In genomic region chr13:38763446-38764381, GRCh38 we compare ENCODE assay signal across 10 cellular contexts.
DNase-seq lines count a peak whose midpoint lies in the region; ATAC-seq, FAIRE-seq and TF ChIP-seq lines count a peak whose summit lies in the region.
"Had no signal": no experiment of that assay in that cellular context is flagged by ENCODE, and none has a peak within 500 bp of the region (broad histone marks: within the 10 kb centered on the region; RNA-seq: fewer than 3 reads in every experiment).

No MANE protein-coding gene starts in this region.

- 17% methylated on average over 7 of the region's 7 CpGs for WGBS in HepG2 (ENCODE audit: low lambda C conversion rate)

- TF ChIP-seq POLR2A in HepG2 (IDR thresholded peaks at IDR 0.05; ENCODE audit: insufficient read depth in 1 of 2, low read depth in 2 of 2, low read length in 2 of 2), result no peak

- H3K9ac ChIP-seq in HepG2 (ENCODE audit: insufficient read depth, low read depth, low read length), result no peak overlapping the region

- no peaks in the 10 kb centered on the region for H3K9me3 Mint-ChIP-seq in MCF 10A (ENCODE audit: unreplicated experiment)

- TF ChIP-seq RAD21 in HepG2 (CRISPR knock-in tag; IDR thresholded peaks at IDR 0.05), result no peak

- TF ChIP-seq EP300 in HepG2 (IDR thresholded peaks at IDR 0.05; ENCODE audit: low read depth in 2 of 2, low read length in 2 of 2), result no peak
- TF ChIP-seq EP300 in HepG2 (CRISPR knock-in tag; IDR thresholded peaks at IDR 0.05; ENCODE audit: borderline replicate concordance), result no peak

- no peaks in the 10 kb centered on the region for H3K9me3 ChIP-seq in HepG2 (ENCODE audit: low read length)

- intact Hi-C loops in MCF 10A (cut with micrococcal nuclease), result loop anchor here (2.0 to 10.0 kb wide), 4 partner anchors 77 to 996 kb away; partner anchors contain the start of genes FREM2 and TRPC4
- intact Hi-C loops in HepG2 (cut with micrococcal nuclease; ENCODE audit: unreplicated experiment), result no loop called here

- no peak overlapping the region for H3K4me2 ChIP-seq in HepG2 (ENCODE audit: low read depth, low read length)

- H3K79me2 ChIP-seq in HepG2 (ENCODE audit: insufficient read depth, low read length), result no peaks in the 10 kb centered on the region

- no peaks in the 10 kb centered on the region for H3K4me1 Mint-ChIP-seq in MCF 10A (ENCODE audit: insufficient read depth, unreplicated experiment)
- H3K4me1 Mint-ChIP-seq: central memory CD8-positive, alpha-beta T cell had no signal

- H2AFZ ChIP-seq in HepG2 (ENCODE audit: low read length), result peak overlapping the region; percentile 34

- H3K27ac Mint-ChIP-seq in MCF 10A (ENCODE audit: low read depth, unreplicated experiment), result no peak overlapping the region
- H3K27ac Mint-ChIP-seq: stimulated activated naive CD8-positive, alpha-beta T cell treated with anti-CD3 and anti-CD28 coated beads, Interleukin-15, Interleukin-2, amounts not matched to agents 100 ng/mL and 50 ng/mL, for 24 hours had no signal

- H3K27ac ChIP-seq in 22Rv1, result no peak overlapping the region
- H3K27ac ChIP-seq in HepG2 (ENCODE audit: extremely low read length, insufficient read depth, low read length), result no peak overlapping the region

- no TSS peak for BruUV-seq in MCF 10A (replicated peaks; lab: Mats Ljungman, UMichigan)
- no TSS peak for BruUV-seq in HepG2 (replicated peaks; lab: Mats Ljungman, UMichigan)

- in situ Hi-C loops in HepG2 (cut with HindIII; ENCODE audit: extremely low pct_ligation_motif_present, low pct_unique_long_range_greater_than_20kb), result no loop called here

- H3K4me3 ChIP-seq in GM12865 (ENCODE audit: low read depth, low read length) (no peak overlapping the region), HepG2 (replicated peaks in 1 of 3; ENCODE audit: insufficient read depth in 1 of 3, low read depth in 2 of 3, low read length in 3 of 3) (no peak overlapping the region)

- H3K4me1 ChIP-seq in HepG2 (ENCODE audit: insufficient read depth, low read length), result no peaks in the 10 kb centered on the region

- CTCF ChIA-PET in MCF 10A (lab: Yijun Ruan, JAX) (interaction anchor here (0.5 to 7.9 kb wide), 40 partner anchors 10 to 1892 kb away, joined by 3 to 119 read pairs (median 3); partner anchors contain the start of gene FREM2), HepG2 (lab: Yijun Ruan, JAX; ENCODE audit: low intra/inter-chr PET ratio, low total read pairs) (no interaction called here)

- POLR2A ChIA-PET in MCF 10A (lab: Yijun Ruan, JAX), result interaction anchor here (0.7 to 1.2 kb wide), 4 partner anchors 78 to 93 kb away, joined by 3 read pairs; no protein-coding TSS in a partner anchor
- POLR2A ChIA-PET in HepG2 (lab: Yijun Ruan, JAX), result no interaction called here

- peak; percentile 81 for TF ChIP-seq CTCF in 22Rv1 (IDR thresholded peaks at IDR 0.05)
- peak; percentile 32 for TF ChIP-seq CTCF in GM12865 (IDR thresholded peaks at IDR 0.05; ENCODE audit: insufficient read depth, low read depth, low read length, missing control alignments)
- TF ChIP-seq CTCF in MCF 10A (IDR thresholded peaks at IDR 0.05; ENCODE audit: unreplicated experiment), result peak; percentile 53
- TF ChIP-seq CTCF in HepG2 (CRISPR knock-in tag; IDR thresholded peaks at IDR 0.05), result peak; percentile 46

- no peaks in the 10 kb centered on the region for H3K36me3 Mint-ChIP-seq in MCF 10A (ENCODE audit: insufficient read depth, unreplicated experiment)

- no peaks in the 10 kb centered on the region for H3K36me3 ChIP-seq in HepG2 (replicated peaks in 1 of 2; ENCODE audit: control insufficient read depth in 1 of 2, insufficient read depth in 2 of 2, low read length in 2 of 2)

- H3K27me3 ChIP-seq in HepG2 (ENCODE audit: control insufficient read depth in 1 of 2, insufficient read depth in 2 of 2, low read length in 2 of 2), result no peaks in the 10 kb centered on the region

- H3K4me3 Mint-ChIP-seq in MCF 10A (ENCODE audit: unreplicated experiment), result no peak overlapping the region
- H3K4me3 Mint-ChIP-seq: central memory CD8-positive, alpha-beta T cell; stimulated activated naive CD8-positive, alpha-beta T cell treated with anti-CD3 and anti-CD28 coated beads, Interleukin-15, Interleukin-2, amounts not matched to agents 100 ng/mL and 50 ng/mL, for 24 hours had no signal

- H3K27me3 Mint-ChIP-seq in MCF 10A (ENCODE audit: insufficient read depth, unreplicated experiment), result peaks cover 29% of the 10 kb centered on the region
- H3K27me3 Mint-ChIP-seq: central memory CD8-positive, alpha-beta T cell had no signal

- DNase-seq in GM12865 (ENCODE audit: low read depth) (peak; percentile 40), NCI-H2029 treated with DMSO at 0.1 percent for 48 hours (lab: John Stamatoyannopoulos, UW) (peak; percentile 3), MCF 10A (ENCODE audit: unreplicated experiment) (peak; percentile 58), HepG2 (ENCODE audit: low spot score) (peak; percentile 16), OCI-M2 (lab: John Stamatoyannopoulos, UW; ENCODE audit: unreplicated experiment) (no peak)
- DNase-seq in stimulated activated naive CD8-positive, alpha-beta T cell treated with anti-CD3 and anti-CD28 coated beads, Interleukin-15, Interleukin-2, amounts not matched to agents 100 U/mL and 50 U/mL, for 24 hours, result no peak

- no peaks in the 10 kb centered on the region for H4K20me1 ChIP-seq in HepG2 (ENCODE audit: insufficient read depth, low read length)

- ATAC-seq in HepG2 (peak; percentile 75), HG02938 (IDR thresholded peaks at IDR 0.05; ENCODE audit: unreplicated experiment) (no peak)
- ATAC-seq in stimulated activated naive CD8-positive, alpha-beta T cell treated with anti-CD3 and anti-CD28 coated beads, Interleukin-15, Interleukin-2, amounts not matched to agents 100 U/mL and 50 U/mL, for 24 hours, result no peak

- FAIRE-seq in HepG2 (lab: Jason Lieb, UNC), result no peak

TF ChIP-seq in HepG2, 621 proteins besides CTCF, POLR2A, EP300 and RAD21:
- peak; percentile 45 for TF ChIP-seq STAG1 (CRISPR knock-in tag; IDR thresholded peaks at IDR 0.05)
- TF ChIP-seq ZNF720 (CRISPR knock-in tag; IDR thresholded peaks at IDR 0.05), result no peak

Comparison
In these comparisons a context has a peak if more than half of its experiments do, and no peak if none do; other contexts are left out.
1. DNase-seq: peak in GM12865 (single experiment), NCI-H2029 treated with DMSO at 0.1 percent for 48 hours (single experiment), MCF 10A (single experiment) and HepG2 (single experiment); none in stimulated activated naive CD8-positive, alpha-beta T cell treated with anti-CD3 and anti-CD28 coated beads, Interleukin-15, Interleukin-2, amounts not matched to agents 100 U/mL and 50 U/mL, for 24 hours (single experiment) and OCI-M2 (single experiment).
2. Peak in every context shown above with its lines, with median percentiles within 50 percentile points of each other: CTCF ChIP-seq.